In the genomic region with DNA sequence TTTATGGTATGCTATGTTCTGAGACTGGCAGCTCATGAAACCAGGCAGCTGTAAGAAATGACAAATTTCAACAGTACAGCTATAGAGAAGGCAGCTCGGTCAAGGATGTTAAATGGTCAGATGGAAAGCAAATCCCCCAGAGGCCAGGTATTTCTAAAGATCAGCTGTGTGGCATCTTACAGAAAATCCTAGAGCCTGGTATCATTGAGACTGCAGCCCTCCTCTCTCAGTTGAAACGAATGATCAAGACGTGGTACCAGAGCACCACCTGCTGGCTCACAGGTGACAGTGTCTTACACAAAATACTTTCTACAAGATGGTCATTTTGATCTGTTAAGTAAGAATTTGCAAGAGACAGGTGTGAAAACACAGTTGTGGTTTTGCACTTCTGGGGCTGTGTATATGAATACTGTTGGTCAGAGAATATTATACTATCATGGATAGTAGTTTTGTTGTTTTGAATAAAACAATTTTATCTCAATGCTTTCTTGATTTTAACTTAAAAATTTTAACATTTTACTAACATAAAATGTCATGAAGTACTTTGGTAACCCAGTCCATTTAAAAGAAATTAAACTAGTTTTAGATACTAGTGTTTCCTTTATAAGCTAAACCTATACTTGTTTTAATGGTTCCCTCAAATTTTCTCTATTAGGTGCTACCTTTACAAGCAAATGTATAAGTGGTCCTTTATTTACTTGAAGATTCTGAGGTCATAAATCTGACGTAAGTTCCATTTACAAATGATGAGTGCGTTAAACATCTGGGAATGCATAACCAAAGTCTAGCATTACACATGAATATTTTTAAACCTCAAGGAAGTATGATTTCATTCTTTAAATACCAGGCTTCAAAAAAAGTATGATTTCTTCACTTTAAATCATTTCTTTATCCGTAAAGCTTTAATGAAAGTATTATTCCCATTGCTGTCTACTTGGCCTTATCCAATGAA, we compare ENCODE assay signal across 8 cellular contexts.
A peak's percentile ranks its signal among the peaks of the same experiment; 100 is the strongest.
DNase-seq lines count a peak whose midpoint lies in the region; ATAC-seq and TF ChIP-seq lines count a peak whose summit lies in the region.

No MANE protein-coding gene starts in this region.

- H3K9me3 Mint-ChIP-seq in CD8-positive, alpha-beta memory T cell = no peaks in the 10 kb centered on the region
- no peaks in the 10 kb centered on the region for H3K9me3 Mint-ChIP-seq in activated CD8-positive, alpha-beta T cell treated with anti-CD3 and anti-CD28 coated beads for 36 hours

- H3K27me3 ChIP-seq in CD8-positive, alpha-beta memory T cell (ENCODE audit: insufficient read depth, low read length, poor library complexity, severe bottlenecking) = no peaks in the 10 kb centered on the region
- H3K27me3 ChIP-seq in stomach = no peaks in the 10 kb centered on the region

- no peaks in the 10 kb centered on the region for H3K9me3 ChIP-seq in CD8-positive, alpha-beta memory T cell (ENCODE audit: low read length)
- H3K9me3 ChIP-seq in stomach = no peaks in the 10 kb centered on the region

- no peak for TF ChIP-seq EP300 in stomach (IDR thresholded peaks at IDR 0.05)

- intact Hi-C loops in activated CD8-positive, alpha-beta T cell treated with anti-CD3 and anti-CD28 coated beads for 36 hours (cut with micrococcal nuclease) = loop anchor here (1.0 kb wide), 1 partner anchor 402 kb away; no protein-coding TSS in a partner anchor
- intact Hi-C loops in stomach (cut with DNase I; ENCODE audit: low total_unique reads) = no loop called here

- H3K27ac Mint-ChIP-seq in CD8-positive, alpha-beta memory T cell = no peak overlapping the region
- H3K27ac Mint-ChIP-seq in activated CD8-positive, alpha-beta T cell treated with anti-CD3 and anti-CD28 coated beads for 36 hours = no peak overlapping the region

- no peaks in the 10 kb centered on the region for H3K36me3 ChIP-seq in CD8-positive, alpha-beta memory T cell (ENCODE audit: insufficient read depth, low read length)
- no peaks in the 10 kb centered on the region for H3K36me3 ChIP-seq in stomach

- H3K4me3 Mint-ChIP-seq in CD8-positive, alpha-beta memory T cell = no peak overlapping the region
- no peak overlapping the region for H3K4me3 Mint-ChIP-seq in activated CD8-positive, alpha-beta T cell treated with anti-CD3 and anti-CD28 coated beads for 36 hours

- H3K27me3 Mint-ChIP-seq in CD8-positive, alpha-beta memory T cell = peaks cover 0 to 4% of the 10 kb centered on the region in 2 donors
- peaks cover 13% of the 10 kb centered on the region for H3K27me3 Mint-ChIP-seq in activated CD8-positive, alpha-beta T cell treated with anti-CD3 and anti-CD28 coated beads for 36 hours

- H3K36me3 Mint-ChIP-seq in CD8-positive, alpha-beta memory T cell = no peaks in the 10 kb centered on the region
- H3K36me3 Mint-ChIP-seq in activated CD8-positive, alpha-beta T cell treated with anti-CD3 and anti-CD28 coated beads for 36 hours (ENCODE audit: low read depth) = no peaks in the 10 kb centered on the region

- WGBS in stomach, 5 donors = 31 to 41% (median 40%) methylated on average over 6 of the region's 6 CpGs

- CTCF ChIA-PET in CD8-positive, alpha-beta memory T cell (lab: Charles Lee) = interaction anchor here (1.1 to 1.9 kb wide), 3 partner anchors 11 to 402 kb away, joined by 3 to 6 read pairs (median 4); no protein-coding TSS in a partner anchor
- CTCF ChIA-PET in activated CD8-positive, alpha-beta T cell treated with anti-CD3 and anti-CD28 coated beads for 36 hours (lab: Charles Lee) = interaction anchor here (0.6 to 4.5 kb wide), 20 partner anchors 8 to 407 kb away, joined by 3 to 43 read pairs (median 3); no protein-coding TSS in a partner anchor

- no peak overlapping the region for H3K4me3 ChIP-seq in CD8-positive, alpha-beta memory T cell (ENCODE audit: low read length)
- H3K4me3 ChIP-seq in stomach = no peak overlapping the region

- no peak overlapping the region for H3K27ac ChIP-seq in CD8-positive, alpha-beta memory T cell (ENCODE audit: low read depth, low read length)
- H3K27ac ChIP-seq in stomach = peak overlapping the region in 3 of 5 donors; percentile 2 to 88 (median 56)

- POLR2A ChIA-PET in CD8-positive, alpha-beta memory T cell (lab: Charles Lee) = no interaction called here
- POLR2A ChIA-PET in activated CD8-positive, alpha-beta T cell treated with anti-CD3 and anti-CD28 coated beads for 36 hours (lab: Charles Lee) = no interaction called here

- ATAC-seq in HG03280 (IDR thresholded peaks at IDR 0.05; ENCODE audit: unreplicated experiment) = peak; percentile 71
- peak; percentile 67 for ATAC-seq in activated CD8-positive, alpha-beta T cell treated with anti-CD3 and anti-CD28 coated beads for 36 hours

- no peaks in the 10 kb centered on the region for H3K4me1 ChIP-seq in CD8-positive, alpha-beta memory T cell (ENCODE audit: insufficient read depth, low read length)
- peaks cover 4 to 58% (median 28%) of the 10 kb centered on the region in 4 donors for H3K4me1 ChIP-seq in stomach

- peak in 3 of 5 donors; percentile 4 to 21 (median 8) for DNase-seq in CD8-positive, alpha-beta memory T cell
- DNase-seq in GM19238 (ENCODE audit: insufficient read length, low spot score) (peak; percentile 39), NCI-H524 treated with DMSO at 0.1 percent for 48 hours (lab: John Stamatoyannopoulos, UW) (peak; percentile 4), erythroblast (lab: John Stamatoyannopoulos, UW) (peak; percentile 56 to 72), myocyte (ENCODE audit: low read depth) (peak; percentile 75), stomach (peak; percentile 72)
- peak; percentile 75 for DNase-seq in activated CD8-positive, alpha-beta T cell treated with anti-CD3 and anti-CD28 coated beads for 36 hours

- no peaks in the 10 kb centered on the region for H3K4me1 Mint-ChIP-seq in CD8-positive, alpha-beta memory T cell
- H3K4me1 Mint-ChIP-seq in activated CD8-positive, alpha-beta T cell treated with anti-CD3 and anti-CD28 coated beads for 36 hours (ENCODE audit: low read depth) = no peaks in the 10 kb centered on the region

- peak; percentile 79 for TF ChIP-seq CTCF in activated CD8-positive, alpha-beta T cell treated with anti-CD3 and anti-CD28 coated beads for 36 hours (IDR thresholded peaks at IDR 0.05)
- TF ChIP-seq CTCF in stomach (IDR thresholded peaks at IDR 0.05) = peak in 5 of 7 experiments; percentile 62 to 84 (median 69)

- TF ChIP-seq POLR2A in erythroblast (IDR thresholded peaks at IDR 0.05; ENCODE audit: low read length) (no peak), stomach (IDR thresholded peaks at IDR 0.05) (no peak)

Comparison
In these comparisons a context has a peak if more than half of its experiments do, and no peak if none do; other contexts are left out.
1. DNase-seq: peak in every context shown above with its lines; median percentile 75 in activated CD8-positive, alpha-beta T cell treated with anti-CD3 and anti-CD28 coated beads for 36 hours; 75 in myocyte; 72 in stomach; 64 in erythroblast; 39 in GM19238; 8 in CD8-positive, alpha-beta memory T cell; 4 in NCI-H524 treated with DMSO at 0.1 percent for 48 hours.